Comparison of ENCODE assay signal across 1 cellular context in the genomic region with DNA sequence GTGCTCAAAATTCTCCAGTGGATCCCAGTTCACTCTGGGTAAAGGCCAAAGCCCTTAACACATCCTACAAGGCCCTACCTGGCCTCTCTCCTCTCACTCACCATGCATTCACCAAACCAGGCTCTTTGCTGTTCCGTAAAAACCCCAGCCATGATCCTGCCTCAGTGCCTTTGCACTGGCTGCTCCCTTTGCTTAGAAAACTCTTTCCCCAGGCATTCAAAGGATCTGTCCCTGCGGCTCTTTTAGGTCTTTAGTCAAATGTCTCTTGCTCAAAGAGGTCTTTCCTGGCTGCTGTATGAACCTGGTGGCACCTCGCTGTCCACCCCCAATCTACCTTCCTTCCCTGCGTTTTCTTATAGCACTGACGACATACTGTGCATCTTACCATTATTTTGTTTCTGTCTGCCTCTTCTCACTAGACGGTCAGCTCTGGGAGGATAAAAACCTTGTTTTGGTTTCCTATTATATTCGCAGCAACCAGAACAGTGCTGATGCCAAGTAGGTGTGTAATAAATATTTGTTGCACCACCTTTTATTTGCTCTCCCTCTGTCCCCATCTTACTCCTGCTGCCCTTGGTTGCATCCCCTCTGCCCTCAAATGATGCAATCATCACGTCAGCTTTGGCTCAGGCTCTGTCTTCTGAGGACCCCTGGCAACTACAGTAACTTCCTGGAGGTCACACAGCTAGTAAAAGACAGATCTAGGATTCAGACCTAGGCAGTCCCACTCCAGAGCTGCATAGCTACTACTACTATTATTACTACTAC.
TF ChIP-seq lines count a peak whose summit lies in the region.

No MANE protein-coding gene starts in this region.

TF ChIP-seq in H1, 55 proteins besides CTCF, POLR2A, EP300 and RAD21:
- TF ChIP-seq TAF7 (optimal IDR thresholded peaks at IDR 0.05; ENCODE audit: borderline replicate concordance, low read depth, low read length) (no peak), TEAD4 (IDR thresholded peaks at IDR 0.05; ENCODE audit: low read depth, low read length) (no peak), CTBP2 (IDR thresholded peaks at IDR 0.05; ENCODE audit: borderline replicate concordance, insufficient read depth, insufficient read length, low read length) (no peak), JUN (IDR thresholded peaks at IDR 0.05; ENCODE audit: low read depth, low read length) (no peak), CBX5 (IDR thresholded peaks at IDR 0.05; ENCODE audit: low read depth, low read length) (no peak), GABPA (IDR thresholded peaks at IDR 0.05; ENCODE audit: borderline replicate concordance, insufficient read depth, low read length) (no peak), SIRT6 (IDR thresholded peaks at IDR 0.05; ENCODE audit: low read length) (no peak), YY1 (IDR thresholded peaks at IDR 0.05; ENCODE audit: low read depth, low read length) (no peak), JUND (IDR thresholded peaks at IDR 0.05; ENCODE audit: low read length) (no peak), ASH2L (IDR thresholded peaks at IDR 0.05; ENCODE audit: low read length) (no peak), SP4 (IDR thresholded peaks at IDR 0.05; ENCODE audit: low read length) (no peak), TAF1 (IDR thresholded peaks at IDR 0.05; ENCODE audit: low read depth, low read length) (no peak), KDM1A (IDR thresholded peaks at IDR 0.05; ENCODE audit: borderline replicate concordance, low read length) (peak; percentile 60; the same call in 1 of the 2 replicates), CEBPB (IDR thresholded peaks at IDR 0.05; ENCODE audit: low read depth, low read length) (peak; percentile 32; the same call in 1 of the 2 replicates), SIN3A (conservative IDR thresholded peaks at IDR 0.05 in 1 of 2, IDR thresholded peaks at IDR 0.05 in 1 of 2; ENCODE audit: low read depth in 1 of 2, low read length in 2 of 2) (no peak)
- TF ChIP-seq, protein P1, sequence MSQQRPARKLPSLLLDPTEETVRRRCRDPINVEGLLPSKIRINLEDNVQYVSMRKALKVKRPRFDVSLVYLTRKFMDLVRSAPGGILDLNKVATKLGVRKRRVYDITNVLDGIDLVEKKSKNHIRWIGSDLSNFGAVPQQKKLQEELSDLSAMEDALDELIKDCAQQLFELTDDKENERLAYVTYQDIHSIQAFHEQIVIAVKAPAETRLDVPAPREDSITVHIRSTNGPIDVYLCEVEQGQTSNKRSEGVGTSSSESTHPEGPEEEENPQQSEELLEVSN (IDR thresholded peaks at IDR 0.05) = no peak
